21 cellular contexts compared by ENCODE assay signal in the genomic region with DNA sequence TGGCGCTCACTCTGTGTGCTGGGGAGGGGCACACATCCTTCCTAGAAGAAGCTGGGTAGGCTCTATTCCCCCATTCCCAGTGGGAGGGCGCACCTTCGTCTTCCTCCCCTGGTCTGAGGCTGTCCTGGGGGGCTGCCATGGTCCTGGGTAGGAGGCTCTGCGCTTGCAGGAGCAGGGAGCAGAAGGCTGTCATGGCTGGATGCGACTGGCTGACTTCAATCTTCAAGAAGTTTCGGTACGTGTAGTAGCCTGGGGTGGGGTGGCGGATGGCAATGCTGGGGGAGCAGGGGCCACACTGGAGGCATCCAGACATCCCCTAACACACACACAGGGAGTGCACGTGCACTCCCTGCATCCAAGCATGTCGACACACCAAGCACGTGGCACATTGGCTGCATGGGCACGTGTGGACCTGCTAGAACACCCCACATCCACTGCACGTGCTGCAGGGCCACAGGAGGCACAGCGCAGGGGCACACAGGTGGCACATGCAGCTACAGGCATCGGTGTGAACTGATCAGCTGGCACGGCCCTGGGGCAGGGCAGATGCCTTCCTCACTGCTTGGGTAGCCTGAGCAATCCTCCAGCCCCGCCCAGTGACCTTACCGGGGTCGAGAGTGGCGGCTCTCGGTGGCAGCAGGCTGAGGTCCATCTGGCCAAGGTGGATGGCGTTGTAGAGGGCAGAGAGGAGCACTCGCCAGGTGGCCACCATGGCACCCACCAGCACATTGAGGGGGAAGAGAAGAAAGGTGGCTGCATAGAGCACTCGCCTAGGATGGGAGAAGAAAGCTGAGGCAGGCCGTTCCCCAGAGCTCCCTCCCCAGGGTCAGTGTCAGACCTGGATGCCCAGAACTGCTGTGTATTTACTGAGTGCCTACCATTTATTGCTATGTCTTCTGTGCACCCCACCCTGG. TPM values are rescaled to one million over a fixed set of nuclear protein-coding genes. Genes with fewer than 3 reads are reported as not detected.
DNase-seq lines count a peak whose midpoint lies in the region; ATAC-seq, FAIRE-seq and TF ChIP-seq lines count a peak whose summit lies in the region.
"Had no signal": no experiment of that assay in that cellular context is flagged by ENCODE, and none has a peak within 500 bp of the region (broad histone marks: within the 10 kb centered on the region; RNA-seq: fewer than 3 reads in every experiment).

No MANE protein-coding gene starts in this region.

- no peak for TF ChIP-seq POLR2A in HepG2 (IDR thresholded peaks at IDR 0.05; ENCODE audit: insufficient read depth in 1 of 2, low read depth in 2 of 2, low read length in 2 of 2)

- H3K36me3 ChIP-seq in GM23248 (ENCODE audit: low read depth) (no peaks in the 10 kb centered on the region), astrocyte (ENCODE audit: insufficient read depth, low read length) (no peaks in the 10 kb centered on the region), HepG2 (replicated peaks in 1 of 2; ENCODE audit: control insufficient read depth in 1 of 2, insufficient read depth in 2 of 2, low read length in 2 of 2) (no peaks in the 10 kb centered on the region), skeletal muscle satellite cell (ENCODE audit: insufficient read depth, low read length) (no peaks in the 10 kb centered on the region)
- H3K36me3 ChIP-seq: adrenal gland had no signal

- CTCF ChIA-PET in HepG2 (lab: Yijun Ruan, JAX; ENCODE audit: low intra/inter-chr PET ratio, low total read pairs): no interaction called here

- no TSS peak for BruUV-seq in HepG2 (replicated peaks; lab: Mats Ljungman, UMichigan)

- H3K4me1 Mint-ChIP-seq in astrocyte (ENCODE audit: low read depth, unreplicated experiment): peaks cover 42% of the 10 kb centered on the region

- intact Hi-C loops in HepG2 (cut with micrococcal nuclease; ENCODE audit: unreplicated experiment): no loop called here

- H3K27ac Mint-ChIP-seq in astrocyte (ENCODE audit: unreplicated experiment): no peak overlapping the region
- H3K27ac Mint-ChIP-seq: CD8-positive, alpha-beta T cell; stimulated activated memory B cell treated with anti-CD40 and anti-IgM and Interleukin-4, amounts not matched to agents 10 μg/mL and 1 μg/mL and 100 μg/mL, for 72 hours had no signal

- H3K4me1 ChIP-seq in GM23248 (ENCODE audit: insufficient read depth) (peaks cover 54% of the 10 kb centered on the region), astrocyte (ENCODE audit: insufficient read depth, low read length) (peaks cover 60% of the 10 kb centered on the region), HepG2 (ENCODE audit: insufficient read depth, low read length) (no peaks in the 10 kb centered on the region), skeletal muscle satellite cell (ENCODE audit: control insufficient read depth, insufficient read depth, low read length) (peaks cover 54% of the 10 kb centered on the region)

- H3K36me3 Mint-ChIP-seq in astrocyte (ENCODE audit: low read depth, unreplicated experiment): peaks cover 6% of the 10 kb centered on the region
- H3K36me3 Mint-ChIP-seq: CD8-positive, alpha-beta T cell; stimulated activated memory B cell treated with anti-CD40 and anti-IgM and Interleukin-4, amounts not matched to agents 10 μg/mL and 1 μg/mL and 100 μg/mL, for 72 hours had no signal

- peaks cover 31% of the 10 kb centered on the region for H3F3A ChIP-seq in GM23248 (ENCODE audit: insufficient read depth)

- peaks cover 7% of the 10 kb centered on the region for H3K9me3 Mint-ChIP-seq in astrocyte (ENCODE audit: unreplicated experiment)
- H3K9me3 Mint-ChIP-seq: CD8-positive, alpha-beta T cell; neural crest cell; stimulated activated memory B cell treated with anti-CD40 and anti-IgM and Interleukin-4, amounts not matched to agents 10 μg/mL and 1 μg/mL and 100 μg/mL, for 72 hours had no signal

- H3K4me2 ChIP-seq in GM23248 (ENCODE audit: unreplicated experiment) (no peak overlapping the region), astrocyte (ENCODE audit: low read length) (peak overlapping the region; percentile 62), HepG2 (ENCODE audit: low read depth, low read length) (no peak overlapping the region), skeletal muscle satellite cell (ENCODE audit: low read length) (peak overlapping the region; percentile 46)

- H3K9me3 ChIP-seq in GM23248 (ENCODE audit: low read depth): no peaks in the 10 kb centered on the region
- no peaks in the 10 kb centered on the region for H3K9me3 ChIP-seq in astrocyte (ENCODE audit: insufficient read depth, low read depth, low read length)
- H3K9me3 ChIP-seq in HepG2 (ENCODE audit: low read length): no peaks in the 10 kb centered on the region
- H3K9me3 ChIP-seq in skeletal muscle satellite cell (replicated peaks; ENCODE audit: low read length): no peaks in the 10 kb centered on the region
- H3K9me3 ChIP-seq: adrenal gland had no signal

- TF ChIP-seq EP300 in HepG2 (IDR thresholded peaks at IDR 0.05; ENCODE audit: low read depth in 2 of 2, low read length in 2 of 2) (no peak), HepG2 (CRISPR knock-in tag; IDR thresholded peaks at IDR 0.05; ENCODE audit: borderline replicate concordance) (no peak)

- POLR2A ChIA-PET in HepG2 (lab: Yijun Ruan, JAX): no interaction called here

- in situ Hi-C loops in GM23248 (cut with MboI) (no loop called here), HepG2 (cut with HindIII; ENCODE audit: extremely low pct_ligation_motif_present, low pct_unique_long_range_greater_than_20kb) (no loop called here)

- H3K79me2 ChIP-seq in GM23248 (ENCODE audit: insufficient read depth) (no peaks in the 10 kb centered on the region), astrocyte (ENCODE audit: insufficient read depth, low read length) (no peaks in the 10 kb centered on the region), HepG2 (ENCODE audit: insufficient read depth, low read length) (no peaks in the 10 kb centered on the region)

- H4K20me1 ChIP-seq in GM23248 (ENCODE audit: insufficient read depth): no peaks in the 10 kb centered on the region
- no peaks in the 10 kb centered on the region for H4K20me1 ChIP-seq in astrocyte (ENCODE audit: insufficient read depth, low read length)
- no peaks in the 10 kb centered on the region; the same call in 1 of the 2 replicates for H4K20me1 ChIP-seq in HepG2 (ENCODE audit: insufficient read depth, low read length)

- peaks cover 40% of the 10 kb centered on the region for H3K27me3 Mint-ChIP-seq in astrocyte (ENCODE audit: low read depth, unreplicated experiment)

- TF ChIP-seq CTCF in astrocyte (IDR thresholded peaks at IDR 0.05; ENCODE audit: insufficient read depth, low read depth, low read length) (no peak), HepG2 (CRISPR knock-in tag; IDR thresholded peaks at IDR 0.05) (no peak)

- H3K9ac ChIP-seq in GM23248: peak overlapping the region; percentile 78
- H3K9ac ChIP-seq in astrocyte (ENCODE audit: low read length): peak overlapping the region; percentile 71
- no peak overlapping the region for H3K9ac ChIP-seq in HepG2 (ENCODE audit: insufficient read depth, low read depth, low read length)
- peak overlapping the region; percentile 70 for H3K9ac ChIP-seq in skeletal muscle satellite cell (ENCODE audit: low read depth, low read length)

- H3K9me2 ChIP-seq in GM23248 (ENCODE audit: insufficient read depth): no peaks in the 10 kb centered on the region

- H3K4me3 ChIP-seq in GM23248: no peak overlapping the region
- H3K4me3 ChIP-seq in astrocyte (ENCODE audit: insufficient read depth, low read depth, low read length): no peak overlapping the region
- no peak overlapping the region for H3K4me3 ChIP-seq in HepG2 (replicated peaks in 1 of 3; ENCODE audit: insufficient read depth in 1 of 3, low read depth in 2 of 3, low read length in 3 of 3)
- no peak overlapping the region for H3K4me3 ChIP-seq in skeletal muscle satellite cell (ENCODE audit: low read length)
- H3K4me3 ChIP-seq: adrenal gland had no signal

- no peak overlapping the region for H3K4me3 Mint-ChIP-seq in astrocyte (ENCODE audit: unreplicated experiment)
- H3K4me3 Mint-ChIP-seq: CD8-positive, alpha-beta T cell; stimulated activated memory B cell treated with anti-CD40 and anti-IgM and Interleukin-4, amounts not matched to agents 10 μg/mL and 1 μg/mL and 100 μg/mL, for 72 hours had no signal

- peak overlapping the region; percentile 96 for H3K27ac ChIP-seq in GM23248
- peak overlapping the region; percentile 83 for H3K27ac ChIP-seq in astrocyte (ENCODE audit: low read depth, low read length)
- no peak overlapping the region for H3K27ac ChIP-seq in HepG2 (ENCODE audit: extremely low read length, insufficient read depth, low read length)
- H3K27ac ChIP-seq: VCaP had no signal

- no peak for FAIRE-seq in astrocyte (lab: Jason Lieb, UNC)
- FAIRE-seq in HepG2 (lab: Jason Lieb, UNC): no peak

- WGBS in GM23248 (ENCODE audit: low coverage in 1 of 2, low lambda C conversion rate in 2 of 2, missing lambda C conversion rate in 2 of 2), 2 experiments: 63 to 64% methylated on average over 22 to 25 of the region's 25 CpGs
- 44% methylated on average over 9 of the region's 25 CpGs for WGBS in HepG2 (ENCODE audit: low lambda C conversion rate)

- DNase-seq in GM23248 (peak; percentile 31), astrocyte (ENCODE audit: low read depth) (no peak), HepG2 (ENCODE audit: low spot score) (no peak), globus pallidus (ENCODE audit: low spot score) (no peak), midbrain (lab: John Stamatoyannopoulos, UW) (no peak), DMS53 treated with DMSO at 0.1 percent for 48 hours (lab: John Stamatoyannopoulos, UW; ENCODE audit: unreplicated experiment) (no peak)
- DNase-seq: activated gamma-delta T cell; CD8-positive, alpha-beta T cell; DMS79; effector CD4-positive, alpha-beta T cell; NCI-H2107; SHP77 treated with DMSO at 0.1 percent for 48 hours; T-helper 2 cell had no signal

- H3K27me3 ChIP-seq in GM23248 (replicated peaks; ENCODE audit: insufficient read depth) (no peaks in the 10 kb centered on the region), astrocyte (ENCODE audit: insufficient read depth, low read length) (no peaks in the 10 kb centered on the region), HepG2 (ENCODE audit: control insufficient read depth in 1 of 2, insufficient read depth in 2 of 2, low read length in 2 of 2) (peaks cover 5 to 8% of the 10 kb centered on the region in 2 experiments; a peak in 3 of 5 replicates), skeletal muscle satellite cell (ENCODE audit: control insufficient read depth, insufficient read depth, low read length) (peaks cover 4% of the 10 kb centered on the region)
- H3K27me3 ChIP-seq: adrenal gland had no signal

- no peak for TF ChIP-seq RAD21 in HepG2 (CRISPR knock-in tag; IDR thresholded peaks at IDR 0.05)

- H2AFZ ChIP-seq in GM23248: no peak overlapping the region
- no peak overlapping the region for H2AFZ ChIP-seq in astrocyte (ENCODE audit: low read depth, low read length)
- H2AFZ ChIP-seq in HepG2 (ENCODE audit: low read length): no peak overlapping the region

- ATAC-seq in HepG2: no peak
- ATAC-seq in GM18520 (IDR thresholded peaks at IDR 0.05; ENCODE audit: unreplicated experiment): no peak
- ATAC-seq: CD8-positive, alpha-beta T cell; stimulated activated memory B cell treated with anti-CD40 and anti-IgM and Interleukin-4, amounts not matched to agents 10 μg/mL and 1 μg/mL and 100 μg/mL, for 72 hours had no signal

RNA-seq across cellular contexts. Expression of a gene that starts 7.4 kb away (rescaled TPM):
- 110 and 127 TPM in 2 replicates for total RNA-seq in GM23248 (2014; rRNA removed; shearing (Covaris generic))
- polyA plus RNA-seq in GM23248 (2016; fragmentation: Nextera tagmentation; extraction: Ambion mirVana) (124 and 125 TPM in 2 replicates), HepG2 (2011; rRNA removed) (not detected in 2 replicates)
- total RNA-seq in astrocyte (1.6 and 3.6 TPM in 2 replicates), HepG2 (2016; rRNA removed; fragmentation: Illumina TruSeq; extraction: Trizol) (not detected in 2 replicates)
- total RNA-seq in HepG2 (2016; cell fraction: cytosol; rRNA removed; fragmentation: Illumina TruSeq; extraction: Trizol; ENCODE audit: low read depth): not detected in 2 replicates
- not detected in 2 replicates for total RNA-seq in HepG2 (2016; cell fraction: insoluble cytoplasmic fraction; rRNA removed; fragmentation: Illumina TruSeq; extraction: Trizol)
- not detected in 2 replicates for total RNA-seq in HepG2 (2016; cell fraction: membrane; rRNA removed; fragmentation: Illumina TruSeq; extraction: Trizol)
- not detected in 2 replicates for total RNA-seq in HepG2 (2016; cell fraction: nucleus; rRNA removed; fragmentation: Illumina TruSeq; extraction: Trizol)
- polyA plus RNA-seq in HepG2 (2011; cell fraction: cytosol; rRNA removed): not detected in 2 replicates
- polyA plus RNA-seq in HepG2 (2011; cell fraction: nucleus; rRNA removed): not detected in 2 replicates
- not detected in 2 replicates for polyA plus RNA-seq in HepG2 (2012)
- not detected in 2 replicates for polyA plus RNA-seq in HepG2 (2016; cell fraction: cytosol; fragmentation: Illumina TruSeq; extraction: Trizol; ENCODE audit: low read depth)
- not detected in 2 replicates for polyA plus RNA-seq in HepG2 (2016; cell fraction: insoluble cytoplasmic fraction; fragmentation: Illumina TruSeq; extraction: Trizol; ENCODE audit: low read depth)
- polyA plus RNA-seq in HepG2 (2016; cell fraction: membrane; fragmentation: Illumina TruSeq; extraction: Trizol; ENCODE audit: low read depth): not detected in 2 replicates
- not detected in 2 replicates for polyA plus RNA-seq in HepG2 (2016; cell fraction: nucleus; fragmentation: Illumina TruSeq; extraction: Trizol; ENCODE audit: insufficient read depth, low read depth)
- not detected in 2 replicates for polyA minus RNA-seq in HepG2 (2011; rRNA and poly(A)+ RNA removed; ENCODE audit: low replicate concordance)
- not detected in 2 replicates for polyA minus RNA-seq in HepG2 (2011; cell fraction: cytosol; rRNA and poly(A)+ RNA removed)
- polyA minus RNA-seq in HepG2 (2011; cell fraction: nucleus; rRNA and poly(A)+ RNA removed): not detected in 2 replicates
- total RNA-seq in skeletal muscle satellite cell (2012; rRNA removed): 10.6 and 34.7 TPM in 2 replicates
- total RNA-seq: CD8-positive, alpha-beta T cell had no signal

RNA-seq across cellular contexts. Expression of a gene that starts 21.6 kb away (rescaled TPM):
- total RNA-seq in GM23248 (2014; rRNA removed; shearing (Covaris generic)): not detected in 2 replicates
- 0.22 TPM in 1 of 2 replicates, not detected in the other for polyA plus RNA-seq in GM23248 (2016; fragmentation: Nextera tagmentation; extraction: Ambion mirVana)
- 7.2 and 13.7 TPM in 2 replicates for total RNA-seq in astrocyte
- 0.81 and 2.1 TPM in 2 replicates for total RNA-seq in HepG2 (2016; rRNA removed; fragmentation: Illumina TruSeq; extraction: Trizol)
- total RNA-seq in HepG2 (2016; cell fraction: cytosol; rRNA removed; fragmentation: Illumina TruSeq; extraction: Trizol; ENCODE audit: low read depth): 0.81 and 1.1 TPM in 2 replicates
- 0.77 and 3.1 TPM in 2 replicates for total RNA-seq in HepG2 (2016; cell fraction: insoluble cytoplasmic fraction; rRNA removed; fragmentation: Illumina TruSeq; extraction: Trizol)
- 0.83 and 1.1 TPM in 2 replicates for total RNA-seq in HepG2 (2016; cell fraction: membrane; rRNA removed; fragmentation: Illumina TruSeq; extraction: Trizol)
- 2.8 and 4.4 TPM in 2 replicates for total RNA-seq in HepG2 (2016; cell fraction: nucleus; rRNA removed; fragmentation: Illumina TruSeq; extraction: Trizol)
- polyA plus RNA-seq in HepG2 (2011; rRNA removed): 1.6 TPM in 2 replicates
- polyA plus RNA-seq in HepG2 (2011; cell fraction: cytosol; rRNA removed): 0.79 and 1.0 TPM in 2 replicates
- 5.5 and 10.9 TPM in 2 replicates for polyA plus RNA-seq in HepG2 (2011; cell fraction: nucleus; rRNA removed)
- 0.88 and 1.1 TPM in 2 replicates for polyA plus RNA-seq in HepG2 (2012)
- polyA plus RNA-seq in HepG2 (2016; cell fraction: cytosol; fragmentation: Illumina TruSeq; extraction: Trizol; ENCODE audit: low read depth): 0.44 and 0.51 TPM in 2 replicates
- polyA plus RNA-seq in HepG2 (2016; cell fraction: insoluble cytoplasmic fraction; fragmentation: Illumina TruSeq; extraction: Trizol; ENCODE audit: low read depth): 0.60 and 2.1 TPM in 2 replicates
- 0.18 and 0.78 TPM in 2 replicates for polyA plus RNA-seq in HepG2 (2016; cell fraction: membrane; fragmentation: Illumina TruSeq; extraction: Trizol; ENCODE audit: low read depth)
- polyA plus RNA-seq in HepG2 (2016; cell fraction: nucleus; fragmentation: Illumina TruSeq; extraction: Trizol; ENCODE audit: insufficient read depth, low read depth): 6.0 and 6.9 TPM in 2 replicates
- 2.4 and 2.8 TPM in 2 replicates for polyA minus RNA-seq in HepG2 (2011; rRNA and poly(A)+ RNA removed; ENCODE audit: low replicate concordance)
- polyA minus RNA-seq in HepG2 (2011; cell fraction: cytosol; rRNA and poly(A)+ RNA removed): 0.59 and 1.4 TPM in 2 replicates
- 2.2 and 4.2 TPM in 2 replicates for polyA minus RNA-seq in HepG2 (2011; cell fraction: nucleus; rRNA and poly(A)+ RNA removed)
- total RNA-seq in skeletal muscle satellite cell (2012; rRNA removed): 0.44 TPM in 1 of 2 replicates, not detected in the other
- total RNA-seq: CD8-positive, alpha-beta T cell had no signal

RNA-seq across cellular contexts. Expression of a gene that starts 50.6 kb away (rescaled TPM):
- not detected in 2 replicates for total RNA-seq in GM23248 (2014; rRNA removed; shearing (Covaris generic))
- polyA plus RNA-seq in GM23248 (2016; fragmentation: Nextera tagmentation; extraction: Ambion mirVana) (0.20 TPM in 1 of 2 replicates, not detected in the other), HepG2 (2011; rRNA removed) (not detected in 2 replicates)
- total RNA-seq in astrocyte (0.14 and 0.19 TPM in 2 replicates), HepG2 (2016; rRNA removed; fragmentation: Illumina TruSeq; extraction: Trizol) (not detected in 2 replicates)
- total RNA-seq in HepG2 (2016; cell fraction: cytosol; rRNA removed; fragmentation: Illumina TruSeq; extraction: Trizol; ENCODE audit: low read depth): not detected in 2 replicates
- total RNA-seq in HepG2 (2016; cell fraction: insoluble cytoplasmic fraction; rRNA removed; fragmentation: Illumina TruSeq; extraction: Trizol): not detected in 2 replicates
- not detected in 2 replicates for total RNA-seq in HepG2 (2016; cell fraction: membrane; rRNA removed; fragmentation: Illumina TruSeq; extraction: Trizol)
- not detected in 2 replicates for total RNA-seq in HepG2 (2016; cell fraction: nucleus; rRNA removed; fragmentation: Illumina TruSeq; extraction: Trizol)
- not detected in 2 replicates for polyA plus RNA-seq in HepG2 (2011; cell fraction: cytosol; rRNA removed)
- not detected in 2 replicates for polyA plus RNA-seq in HepG2 (2011; cell fraction: nucleus; rRNA removed)
- not detected in 2 replicates for polyA plus RNA-seq in HepG2 (2012)
- not detected in 2 replicates for polyA plus RNA-seq in HepG2 (2016; cell fraction: cytosol; fragmentation: Illumina TruSeq; extraction: Trizol; ENCODE audit: low read depth)
- polyA plus RNA-seq in HepG2 (2016; cell fraction: insoluble cytoplasmic fraction; fragmentation: Illumina TruSeq; extraction: Trizol; ENCODE audit: low read depth): not detected in 2 replicates
- polyA plus RNA-seq in HepG2 (2016; cell fraction: membrane; fragmentation: Illumina TruSeq; extraction: Trizol; ENCODE audit: low read depth): not detected in 2 replicates
- not detected in 2 replicates for polyA plus RNA-seq in HepG2 (2016; cell fraction: nucleus; fragmentation: Illumina TruSeq; extraction: Trizol; ENCODE audit: insufficient read depth, low read depth)
- not detected in 2 replicates for polyA minus RNA-seq in HepG2 (2011; rRNA and poly(A)+ RNA removed; ENCODE audit: low replicate concordance)
- polyA minus RNA-seq in HepG2 (2011; cell fraction: cytosol; rRNA and poly(A)+ RNA removed): not detected in 2 replicates
- polyA minus RNA-seq in HepG2 (2011; cell fraction: nucleus; rRNA and poly(A)+ RNA removed): not detected in 2 replicates
- total RNA-seq in skeletal muscle satellite cell (2012; rRNA removed): under 0.01 and 0.25 TPM in 2 replicates
- total RNA-seq: CD8-positive, alpha-beta T cell; renal cortical epithelial cell had no signal

RNA-seq across cellular contexts. Expression of a gene that starts 55.2 kb away (rescaled TPM):
- not detected in 2 replicates for total RNA-seq in GM23248 (2014; rRNA removed; shearing (Covaris generic))
- polyA plus RNA-seq in GM23248 (2016; fragmentation: Nextera tagmentation; extraction: Ambion mirVana) (not detected in 2 replicates), HepG2 (2011; rRNA removed) (0.08 and 0.30 TPM in 2 replicates)
- total RNA-seq in astrocyte (0.41 and 0.96 TPM in 2 replicates), HepG2 (2016; rRNA removed; fragmentation: Illumina TruSeq; extraction: Trizol) (not detected in 2 replicates)
- total RNA-seq in HepG2 (2016; cell fraction: cytosol; rRNA removed; fragmentation: Illumina TruSeq; extraction: Trizol; ENCODE audit: low read depth): not detected in 2 replicates
- total RNA-seq in HepG2 (2016; cell fraction: insoluble cytoplasmic fraction; rRNA removed; fragmentation: Illumina TruSeq; extraction: Trizol): not detected in 2 replicates
- 0.14 and 0.53 TPM in 2 replicates for total RNA-seq in HepG2 (2016; cell fraction: membrane; rRNA removed; fragmentation: Illumina TruSeq; extraction: Trizol)
- not detected in 2 replicates for total RNA-seq in HepG2 (2016; cell fraction: nucleus; rRNA removed; fragmentation: Illumina TruSeq; extraction: Trizol)
- 0.05 and 0.09 TPM in 2 replicates for polyA plus RNA-seq in HepG2 (2011; cell fraction: cytosol; rRNA removed)
- polyA plus RNA-seq in HepG2 (2011; cell fraction: nucleus; rRNA removed): 0.35 TPM in 1 of 2 replicates, not detected in the other
- polyA plus RNA-seq in HepG2 (2012): 0.20 TPM in 1 of 2 replicates, not detected in the other
- polyA plus RNA-seq in HepG2 (2016; cell fraction: cytosol; fragmentation: Illumina TruSeq; extraction: Trizol; ENCODE audit: low read depth): 0.25 and 0.37 TPM in 2 replicates
- polyA plus RNA-seq in HepG2 (2016; cell fraction: insoluble cytoplasmic fraction; fragmentation: Illumina TruSeq; extraction: Trizol; ENCODE audit: low read depth): not detected in 2 replicates
- 0.37 and 0.68 TPM in 2 replicates for polyA plus RNA-seq in HepG2 (2016; cell fraction: membrane; fragmentation: Illumina TruSeq; extraction: Trizol; ENCODE audit: low read depth)
- polyA plus RNA-seq in HepG2 (2016; cell fraction: nucleus; fragmentation: Illumina TruSeq; extraction: Trizol; ENCODE audit: insufficient read depth, low read depth): not detected in 2 replicates
- polyA minus RNA-seq in HepG2 (2011; rRNA and poly(A)+ RNA removed; ENCODE audit: low replicate concordance): 0.14 TPM in 1 of 2 replicates, not detected in the other
- not detected in 2 replicates for polyA minus RNA-seq in HepG2 (2011; cell fraction: cytosol; rRNA and poly(A)+ RNA removed)
- not detected in 2 replicates for polyA minus RNA-seq in HepG2 (2011; cell fraction: nucleus; rRNA and poly(A)+ RNA removed)
- total RNA-seq in skeletal muscle satellite cell (2012; rRNA removed): not detected in 2 replicates
- total RNA-seq: CD8-positive, alpha-beta T cell; renal cortical epithelial cell had no signal
- polyA plus RNA-seq: esophagus had no signal

Comparison
In these comparisons a context has a peak if more than half of its experiments do, and no peak if none do; other contexts are left out.
1. H3K4me2 ChIP-seq: peak in astrocyte (single experiment) and skeletal muscle satellite cell (single experiment); none in GM23248 (single experiment) and HepG2 (single experiment).
2. RNA of a gene that starts 7.4 kb away (total RNA-seq): 110 to 127 TPM in GM23248; 1.6 to 3.6 TPM in astrocyte and not detected in HepG2; every median in the first group is over 10 times any median in the second.